31 cellular contexts compared by ENCODE assay signal in the genomic region with DNA sequence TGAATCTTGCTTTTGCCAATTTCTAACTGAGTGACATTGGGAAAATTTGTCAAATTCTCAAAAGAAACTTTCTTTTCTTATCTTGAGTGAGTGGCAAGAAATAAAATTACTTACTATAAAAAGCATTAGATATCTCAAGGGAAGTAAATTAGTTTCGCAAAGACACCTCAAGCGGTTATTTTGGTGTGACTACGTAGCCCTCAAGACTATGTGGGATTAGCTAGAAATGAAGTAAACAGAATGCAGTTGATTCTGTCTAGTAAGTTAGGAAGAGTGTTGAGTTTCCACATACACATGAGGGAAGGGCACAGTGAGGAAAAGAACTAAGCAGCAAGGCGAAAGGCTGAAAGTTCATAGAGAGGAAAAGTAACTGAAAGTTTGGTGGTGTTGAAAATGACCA. TPM values are rescaled to one million over a fixed set of nuclear protein-coding genes. Genes with fewer than 3 reads are reported as not detected.
"Had no signal": no experiment of that assay in that cellular context is flagged by ENCODE, and none has a peak within 500 bp of the region (broad histone marks: within the 10 kb centered on the region; RNA-seq: fewer than 3 reads in every experiment).

No MANE protein-coding gene starts in this region.

- H3K9me3 ChIP-seq: left ventricle myocardium inferior, mucosa of descending colon, ovary, right atrium auricular region, right lobe of liver, suprapubic skin, thoracic aorta, tibial artery, upper lobe of right lung had no signal

- H3K4me3 ChIP-seq: left ventricle myocardium inferior, mucosa of descending colon, ovary, right atrium auricular region, right lobe of liver, smooth muscle cell, suprapubic skin, thoracic aorta, tibial artery, upper lobe of right lung had no signal

- H3K9me3 Mint-ChIP-seq: memory B cell; naive thymus-derived CD4-positive, alpha-beta T cell; natural killer cell treated with Interleukin-12 subunit alpha and Interleukin-12 subunit beta and Interleukin-15 and Interleukin-18, amount 100 ng/mL, for 72 hours; stimulated activated memory B cell treated with anti-CD40 and anti-IgM and Interleukin-4, amounts not matched to agents 10 μg/mL and 1 μg/mL and 100 μg/mL, for 72 hours had no signal

- H3K4me3 Mint-ChIP-seq: memory B cell; naive thymus-derived CD4-positive, alpha-beta T cell; natural killer cell treated with Interleukin-12 subunit alpha and Interleukin-12 subunit beta and Interleukin-15 and Interleukin-18, amount 100 ng/mL, for 72 hours; stimulated activated memory B cell treated with anti-CD40 and anti-IgM and Interleukin-4, amounts not matched to agents 10 μg/mL and 1 μg/mL and 100 μg/mL, for 72 hours had no signal

- H3K4me1 ChIP-seq: left ventricle myocardium inferior, right atrium auricular region, right lobe of liver, suprapubic skin, tibial artery, upper lobe of right lung had no signal

- H3K36me3 Mint-ChIP-seq: memory B cell; naive thymus-derived CD4-positive, alpha-beta T cell; natural killer cell treated with Interleukin-12 subunit alpha and Interleukin-12 subunit beta and Interleukin-15 and Interleukin-18, amount 100 ng/mL, for 72 hours; stimulated activated memory B cell treated with anti-CD40 and anti-IgM and Interleukin-4, amounts not matched to agents 10 μg/mL and 1 μg/mL and 100 μg/mL, for 72 hours had no signal

- H3K27ac ChIP-seq: left ventricle myocardium inferior, ovary, right atrium auricular region, right lobe of liver, suprapubic skin, thoracic aorta, tibial artery, upper lobe of right lung had no signal

- ATAC-seq: mucosa of descending colon; naive thymus-derived CD4-positive, alpha-beta T cell; natural killer cell treated with Interleukin-12 subunit alpha and Interleukin-12 subunit beta and Interleukin-15 and Interleukin-18, amount 100 ng/mL, for 72 hours; right lobe of liver; stimulated activated memory B cell treated with anti-CD40 and anti-IgM and Interleukin-4, amounts not matched to agents 10 μg/mL and 1 μg/mL and 100 μg/mL, for 72 hours; stimulated activated naive CD8-positive, alpha-beta T cell treated with anti-CD3 and anti-CD28 coated beads, Interleukin-15, Interleukin-2, amounts not matched to agents 100 U/mL and 50 U/mL, for 24 hours; upper lobe of right lung had no signal

- H3K27ac Mint-ChIP-seq: memory B cell; naive thymus-derived CD4-positive, alpha-beta T cell; natural killer cell treated with Interleukin-12 subunit alpha and Interleukin-12 subunit beta and Interleukin-15 and Interleukin-18, amount 100 ng/mL, for 72 hours; progenitor cell of endocrine pancreas; stimulated activated memory B cell treated with anti-CD40 and anti-IgM and Interleukin-4, amounts not matched to agents 10 μg/mL and 1 μg/mL and 100 μg/mL, for 72 hours had no signal

- H3K36me3 ChIP-seq: left ventricle myocardium inferior, ovary, right atrium auricular region, right lobe of liver, suprapubic skin, thoracic aorta, tibial artery, upper lobe of right lung had no signal

- H3K27me3 ChIP-seq: ovary, right atrium auricular region, right lobe of liver, suprapubic skin, tibial artery, upper lobe of right lung had no signal

- H3K27me3 Mint-ChIP-seq: progenitor cell of endocrine pancreas had no signal

- H3K4me1 Mint-ChIP-seq: naive thymus-derived CD4-positive, alpha-beta T cell had no signal

- H3K4me2 ChIP-seq: smooth muscle cell had no signal

- DNase-seq: hypothalamus; islet precursor cell; left ventricle myocardium inferior; midbrain; mucosa of descending colon; naive thymus-derived CD4-positive, alpha-beta T cell; ovary; right lobe of liver; stimulated activated CD4-positive, alpha-beta T cell treated with anti-CD3 and anti-CD28 coated beads, Interleukin-1b, Interleukin-23, amount 100 ng/mL, for 48 hours; stimulated activated CD4-positive, alpha-beta T cell treated with anti-CD3 and anti-CD28 coated beads, Interleukin-2, amount 100 ng/mL, for 48 hours; stimulated activated CD4-positive, alpha-beta T cell treated with anti-CD3 and anti-CD28 coated beads, Interleukin-4, amount 100 ng/mL, for 4 hours; stimulated activated CD8-positive, alpha-beta memory T cell treated with anti-CD3 and anti-CD28 coated beads, Interleukin-4, amount 100 ng/mL, for 48 hours; stimulated activated naive CD8-positive, alpha-beta T cell treated with anti-CD3 and anti-CD28 coated beads, Interleukin-15, Interleukin-2, amounts not matched to agents 100 U/mL and 50 U/mL, for 24 hours; tibial artery; trophoblast cell; upper lobe of right lung had no signal

RNA-seq across cellular contexts. Expression of gene MS4A6A, which starts 28.3 kb away (rescaled TPM):
- total RNA-seq: lung microvascular endothelial cell; myocyte; natural killer cell treated with Interleukin-12 subunit alpha and Interleukin-12 subunit beta and Interleukin-15 and Interleukin-18, amount 100 ng/mL, for 72 hours; progenitor cell of endocrine pancreas; renal cortical epithelial cell; smooth muscle cell had no signal
- polyA plus RNA-seq: neural cell, smooth muscle cell had no signal

RNA-seq across cellular contexts. Expression of gene MS4A4E, which starts 31.7 kb away (rescaled TPM):
- total RNA-seq: kidney epithelial cell, lung microvascular endothelial cell, myocyte, progenitor cell of endocrine pancreas, pulmonary artery endothelial cell, renal cortical epithelial cell, skeletal muscle tissue, smooth muscle cell had no signal
- polyA plus RNA-seq: naive thymus-derived CD4-positive, alpha-beta T cell; neural cell; smooth muscle cell had no signal
